In genomic region chr3:49674491-49674983, GRCh38 we compare ENCODE assay signal across 8 cellular contexts. TPM values are rescaled to one million over a fixed set of nuclear protein-coding genes. Genes with fewer than 3 reads are reported as not detected.
A peak's percentile ranks its signal among the peaks of the same experiment; 100 is the strongest.
DNase-seq lines count a peak whose midpoint lies in the region; ATAC-seq lines count a peak whose summit lies in the region.

No MANE protein-coding gene starts in this region.

- H3K27me3 ChIP-seq in right cardiac atrium (ENCODE audit: control insufficient read depth, insufficient read depth): no peaks in the 10 kb centered on the region

- peaks cover 5% of the 10 kb centered on the region for H3K4me1 ChIP-seq in right cardiac atrium (ENCODE audit: control insufficient read depth, insufficient read depth, low read length)

- H3K4me3 ChIP-seq in right cardiac atrium (ENCODE audit: low read length): peak overlapping the region; percentile 67

- peaks cover 35% of the 10 kb centered on the region for H3K4me1 Mint-ChIP-seq in activated T-cell treated with anti-CD3 and anti-CD28 coated beads, Interleukin-2, amount 50 U/mL, for 24 hours (ENCODE audit: low read depth)

- ATAC-seq in GM19351 (IDR thresholded peaks at IDR 0.05; ENCODE audit: unreplicated experiment) (peak; percentile 18), HG03196 (IDR thresholded peaks at IDR 0.05; ENCODE audit: unreplicated experiment) (peak; percentile 12), right cardiac atrium (peak; percentile 37 to 54)

- H3K27ac Mint-ChIP-seq in activated T-cell treated with anti-CD3 and anti-CD28 coated beads, Interleukin-2, amount 50 U/mL, for 24 hours: peak overlapping the region; percentile 99

- DNase-seq in activated T-cell treated with anti-CD3 and anti-CD28 coated beads, Interleukin-2, amount 50 U/mL, for 24 hours: no peak
- peak in 1 of 3 donors; percentile 76 for DNase-seq in right cardiac atrium
- peak; percentile 30 to 53 for DNase-seq in stimulated activated CD4-positive, alpha-beta T cell treated with anti-CD3 and anti-CD28 coated beads, Interleukin-2, amount 100 ng/mL, for 24 hours
- no peak for DNase-seq in ecto neural progenitor cell (ENCODE audit: low spot score)
- DNase-seq in posterior cingulate gyrus: no peak
- DNase-seq in T-helper 9 cell: no peak

- H3K27me3 Mint-ChIP-seq in activated T-cell treated with anti-CD3 and anti-CD28 coated beads, Interleukin-2, amount 50 U/mL, for 24 hours: no peaks in the 10 kb centered on the region

- peak overlapping the region; percentile 97 for H3K4me3 Mint-ChIP-seq in activated T-cell treated with anti-CD3 and anti-CD28 coated beads, Interleukin-2, amount 50 U/mL, for 24 hours

- peaks cover 58% of the 10 kb centered on the region for H3K36me3 Mint-ChIP-seq in activated T-cell treated with anti-CD3 and anti-CD28 coated beads, Interleukin-2, amount 50 U/mL, for 24 hours (ENCODE audit: low read depth)

- WGBS in right cardiac atrium: 11% methylated on average over 34 of the region's 34 CpGs

- intact Hi-C loops in right cardiac atrium (cut with DNase I): loop anchor here (5.0 to 10.0 kb wide), 3 partner anchors 132 to 210 kb away; no protein-coding TSS in a partner anchor
- intact Hi-C loops in posterior cingulate gyrus (cut with DNase I): no loop called here

- H3K9me3 Mint-ChIP-seq in activated T-cell treated with anti-CD3 and anti-CD28 coated beads, Interleukin-2, amount 50 U/mL, for 24 hours: no peaks in the 10 kb centered on the region

- H3K9me3 ChIP-seq in right cardiac atrium (ENCODE audit: control insufficient read depth, low read length): no peaks in the 10 kb centered on the region

- H3K27ac ChIP-seq in right cardiac atrium (ENCODE audit: low read length): peak overlapping the region; percentile 8

RNA-seq across cellular contexts. Expression of gene APEH, which starts 0.4 kb away (rescaled TPM):
- 100 to 1,000 TPM in 1 of 4 donors, 10 to 100 TPM in 3; 75.7 to 110 (median 93.6) TPM for total RNA-seq in right cardiac atrium
- polyA plus RNA-seq in right cardiac atrium: 37.4 TPM

RNA-seq across cellular contexts. Expression of gene MST1, which starts 14.7 kb away (rescaled TPM):
- total RNA-seq in right cardiac atrium: 1 to 10 TPM; 3.5 to 7.5 (median 6.6) TPM
- 6.2 TPM for polyA plus RNA-seq in right cardiac atrium

RNA-seq across cellular contexts. Expression of gene RNF123, which starts 14.8 kb away (rescaled TPM):
- 10 to 100 TPM; 36.6 to 44.6 (median 41.8) TPM for total RNA-seq in right cardiac atrium
- polyA plus RNA-seq in right cardiac atrium: 24.4 TPM

RNA-seq across cellular contexts. Expression of gene AMIGO3, which starts 44.9 kb away (rescaled TPM):
- under 1 TPM in 1 of 4 donors, not detected in 3; 0.09 TPM for total RNA-seq in right cardiac atrium
- 0.57 TPM for polyA plus RNA-seq in right cardiac atrium

RNA-seq across cellular contexts. Expression of gene GMPPB, which starts 49.2 kb away (rescaled TPM):
- 10 to 100 TPM; 12.6 to 34.7 (median 19.6) TPM for total RNA-seq in right cardiac atrium
- 13.2 TPM for polyA plus RNA-seq in right cardiac atrium

Comparison
In these comparisons a context has a peak if more than half of its experiments do, and no peak if none do; other contexts are left out.
1. DNase-seq: peak in stimulated activated CD4-positive, alpha-beta T cell treated with anti-CD3 and anti-CD28 coated beads, Interleukin-2, amount 100 ng/mL, for 24 hours (2 of 2); none in activated T-cell treated with anti-CD3 and anti-CD28 coated beads, Interleukin-2, amount 50 U/mL, for 24 hours (single experiment), ecto neural progenitor cell (single experiment), posterior cingulate gyrus (0 of 10) and T-helper 9 cell (single experiment).
2. Peak in every context shown above with its lines, with median percentiles within 50 percentile points of each other: ATAC-seq.